In the genomic region with DNA sequence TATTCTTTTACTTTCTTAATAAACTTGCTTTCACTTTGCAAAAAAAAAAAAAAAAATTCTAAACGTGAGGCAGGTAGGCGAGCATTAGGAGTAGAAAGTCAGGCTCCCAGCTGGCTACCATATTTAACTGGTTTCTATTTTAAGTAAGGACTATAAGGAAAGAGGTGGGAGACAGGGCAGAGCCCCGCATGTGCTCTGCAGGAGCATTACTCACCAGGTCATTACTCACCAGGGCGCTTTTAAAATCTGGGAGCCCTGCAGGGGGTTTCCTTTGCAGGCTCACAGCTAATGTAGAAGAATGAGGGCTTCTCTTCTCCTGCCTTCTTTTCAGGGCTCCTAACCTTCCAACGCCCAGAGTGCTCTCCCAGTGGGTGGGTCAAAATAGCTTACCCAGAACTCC, we compare ENCODE assay signal across 11 cellular contexts. TPM values are rescaled to one million over a fixed set of nuclear protein-coding genes. Genes with fewer than 3 reads are reported as not detected.
DNase-seq lines count a peak whose midpoint lies in the region; ATAC-seq, FAIRE-seq and TF ChIP-seq lines count a peak whose summit lies in the region.
"Had no signal": no experiment of that assay in that cellular context is flagged by ENCODE, and none has a peak within 500 bp of the region (broad histone marks: within the 10 kb centered on the region; RNA-seq: fewer than 3 reads in every experiment).

No MANE protein-coding gene starts in this region.

- ATAC-seq in HepG2 (peak; percentile 50), right lobe of liver (no peak), GM21528 (IDR thresholded peaks at IDR 0.05; ENCODE audit: low FRiP score, unreplicated experiment) (no peak)

- no peaks in the 10 kb centered on the region for H4K20me1 ChIP-seq in HepG2 (ENCODE audit: insufficient read depth, low read length)

- POLR2A ChIA-PET in HepG2 (lab: Yijun Ruan, JAX): no interaction called here

- DNase-seq in HepG2 (ENCODE audit: low spot score) (no peak), right lobe of liver (no peak), RKO (ENCODE audit: low spot score) (peak; percentile 51), foreskin fibroblast (peak; percentile 67 to 80), hypothalamus (lab: John Stamatoyannopoulos, UW) (no peak), NCI-H2196 treated with DMSO at 0.1 percent for 48 hours (lab: John Stamatoyannopoulos, UW; ENCODE audit: unreplicated experiment) (no peak)
- no peak for DNase-seq in stimulated activated CD4-positive, alpha-beta T cell treated with anti-CD3 and anti-CD28 coated beads, Interleukin-4, amount 100 ng/mL, for 4 hours
- DNase-seq: activated T-cell treated with anti-CD3 and anti-CD28 coated beads, Interleukin-2, amount 50 U/mL, for 48 hours; midbrain had no signal

- TF ChIP-seq POLR2A in HepG2 (IDR thresholded peaks at IDR 0.05; ENCODE audit: insufficient read depth in 1 of 2, low read depth in 2 of 2, low read length in 2 of 2) (no peak), right lobe of liver (IDR thresholded peaks at IDR 0.05) (no peak)

- BruUV-seq in HepG2 (replicated peaks; lab: Mats Ljungman, UMichigan): no TSS peak

- H3K36me3 ChIP-seq in HepG2 (replicated peaks in 1 of 2; ENCODE audit: control insufficient read depth in 1 of 2, insufficient read depth in 2 of 2, low read length in 2 of 2) (no peaks in the 10 kb centered on the region), right lobe of liver (no peaks in the 10 kb centered on the region)

- H3K4me1 ChIP-seq in HepG2 (ENCODE audit: insufficient read depth, low read length) (peaks cover 21% of the 10 kb centered on the region), right lobe of liver (peaks cover 0 to 8% (median 0%) of the 10 kb centered on the region in 4 donors)

- peaks cover 0 to 6% of the 10 kb centered on the region in 2 experiments; a peak in 2 of 5 replicates for H3K27me3 ChIP-seq in HepG2 (ENCODE audit: control insufficient read depth in 1 of 2, insufficient read depth in 2 of 2, low read length in 2 of 2)
- no peaks in the 10 kb centered on the region for H3K27me3 ChIP-seq in right lobe of liver

- no peak for FAIRE-seq in HepG2 (lab: Jason Lieb, UNC)
- FAIRE-seq: endometrium had no signal

- H3K27ac ChIP-seq in HepG2 (ENCODE audit: extremely low read length, insufficient read depth, low read length) (no peak overlapping the region), right lobe of liver (no peak overlapping the region)

- H3K4me2 ChIP-seq in HepG2 (ENCODE audit: low read depth, low read length): peak overlapping the region; percentile 48

- CTCF ChIA-PET in HepG2 (lab: Yijun Ruan, JAX; ENCODE audit: low intra/inter-chr PET ratio, low total read pairs): no interaction called here

- no peak overlapping the region for H2AFZ ChIP-seq in HepG2 (ENCODE audit: low read length)

- H3K79me2 ChIP-seq in HepG2 (ENCODE audit: insufficient read depth, low read length): no peaks in the 10 kb centered on the region

- TF ChIP-seq CTCF in HepG2 (CRISPR knock-in tag; IDR thresholded peaks at IDR 0.05) (no peak), right lobe of liver (IDR thresholded peaks at IDR 0.05) (no peak), foreskin fibroblast (IDR thresholded peaks at IDR 0.05; ENCODE audit: low read depth, low read length) (no peak)

- no peak overlapping the region for H3K9ac ChIP-seq in HepG2 (ENCODE audit: insufficient read depth, low read depth, low read length)

- intact Hi-C loops in HepG2 (cut with micrococcal nuclease; ENCODE audit: unreplicated experiment) (no loop called here), right lobe of liver (cut with DNase I) (loop anchor here (5.0 to 10.0 kb wide), 2 partner anchors 103 to 391 kb away; no protein-coding TSS in a partner anchor)

- no peak for TF ChIP-seq RAD21 in HepG2 (CRISPR knock-in tag; IDR thresholded peaks at IDR 0.05)

- TF ChIP-seq EP300 in HepG2 (IDR thresholded peaks at IDR 0.05; ENCODE audit: low read depth in 2 of 2, low read length in 2 of 2): no peak
- no peak for TF ChIP-seq EP300 in HepG2 (CRISPR knock-in tag; IDR thresholded peaks at IDR 0.05; ENCODE audit: borderline replicate concordance)

- no peaks in the 10 kb centered on the region for H3K9me3 ChIP-seq in HepG2 (ENCODE audit: low read length)
- no peaks in the 10 kb centered on the region for H3K9me3 ChIP-seq in right lobe of liver

- H3K4me3 ChIP-seq in HepG2 (replicated peaks in 1 of 3; ENCODE audit: insufficient read depth in 1 of 3, low read depth in 2 of 3, low read length in 3 of 3): no peak overlapping the region
- no peak overlapping the region for H3K4me3 ChIP-seq in right lobe of liver
- H3K4me3 ChIP-seq in foreskin fibroblast (ENCODE audit: low read depth in 1 of 2, low read length in 2 of 2): no peak overlapping the region

- 2% methylated on average over 5 of the region's 5 CpGs for WGBS in HepG2 (ENCODE audit: low lambda C conversion rate)
- 62% methylated on average over 5 of the region's 5 CpGs for WGBS in right lobe of liver (ENCODE audit: insufficient coverage, low coverage, low lambda C conversion rate, missing lambda C conversion rate)

- in situ Hi-C loops in HepG2 (cut with HindIII; ENCODE audit: extremely low pct_ligation_motif_present, low pct_unique_long_range_greater_than_20kb): no loop called here

TF ChIP-seq in HepG2, 621 proteins besides CTCF, POLR2A, EP300 and RAD21 (continues in another document):
- no peak for TF ChIP-seq ZFX (CRISPR knock-in tag; IDR thresholded peaks at IDR 0.05; ENCODE audit: low read depth)
- TF ChIP-seq, protein P1, sequence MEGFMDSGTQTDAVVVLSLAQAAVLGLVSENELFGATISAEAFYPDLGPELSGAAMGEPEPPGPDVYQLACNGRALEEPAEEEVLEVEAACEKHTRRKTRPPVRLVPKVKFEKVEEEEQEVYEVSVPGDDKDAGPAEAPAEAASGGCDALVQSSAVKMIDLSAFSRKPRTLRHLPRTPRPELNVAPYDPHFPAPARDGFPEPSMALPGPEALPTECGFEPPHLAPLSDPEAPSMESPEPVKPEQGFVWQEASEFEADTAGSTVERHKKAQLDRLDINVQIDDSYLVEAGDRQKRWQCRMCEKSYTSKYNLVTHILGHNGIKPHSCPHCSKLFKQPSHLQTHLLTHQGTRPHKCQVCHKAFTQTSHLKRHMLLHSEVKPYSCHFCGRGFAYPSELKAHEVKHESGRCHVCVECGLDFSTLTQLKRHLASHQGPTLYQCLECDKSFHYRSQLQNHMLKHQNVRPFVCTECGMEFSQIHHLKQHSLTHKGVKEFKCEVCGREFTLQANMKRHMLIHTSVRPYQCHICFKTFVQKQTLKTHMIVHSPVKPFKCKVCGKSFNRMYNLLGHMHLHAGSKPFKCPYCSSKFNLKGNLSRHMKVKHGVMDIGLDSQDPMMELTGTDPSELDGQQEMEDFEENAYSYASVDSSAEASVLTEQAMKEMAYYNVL (CRISPR knock-in tag; IDR thresholded peaks at IDR 0.05; ENCODE audit: borderline replicate concordance): no peak

RNA-seq across cellular contexts. Expression of a gene that starts 14.0 kb away (rescaled TPM):
- 0.60 TPM in 2 replicates for total RNA-seq in HepG2 (2016; rRNA removed; fragmentation: Illumina TruSeq; extraction: Trizol)
- 0.09 and 0.20 TPM in 2 replicates for total RNA-seq in HepG2 (2016; cell fraction: cytosol; rRNA removed; fragmentation: Illumina TruSeq; extraction: Trizol; ENCODE audit: low read depth)
- 0.73 and 0.84 TPM in 2 replicates for total RNA-seq in HepG2 (2016; cell fraction: insoluble cytoplasmic fraction; rRNA removed; fragmentation: Illumina TruSeq; extraction: Trizol)
- 0.37 and 0.38 TPM in 2 replicates for total RNA-seq in HepG2 (2016; cell fraction: membrane; rRNA removed; fragmentation: Illumina TruSeq; extraction: Trizol)
- 1.8 TPM in 2 replicates for total RNA-seq in HepG2 (2016; cell fraction: nucleus; rRNA removed; fragmentation: Illumina TruSeq; extraction: Trizol)
- 0.09 and 0.14 TPM in 2 replicates for polyA plus RNA-seq in HepG2 (2011; rRNA removed)
- 0.04 and 0.05 TPM in 2 replicates for polyA plus RNA-seq in HepG2 (2011; cell fraction: cytosol; rRNA removed)
- polyA plus RNA-seq in HepG2 (2011; cell fraction: nucleus; rRNA removed): 0.26 and 0.66 TPM in 2 replicates
- polyA plus RNA-seq in HepG2 (2012): 0.05 and 0.24 TPM in 2 replicates
- polyA plus RNA-seq in HepG2 (2016; cell fraction: cytosol; fragmentation: Illumina TruSeq; extraction: Trizol; ENCODE audit: low read depth): 0.05 and 0.17 TPM in 2 replicates
- polyA plus RNA-seq in HepG2 (2016; cell fraction: insoluble cytoplasmic fraction; fragmentation: Illumina TruSeq; extraction: Trizol; ENCODE audit: low read depth): 0.32 and 0.46 TPM in 2 replicates
- polyA plus RNA-seq in HepG2 (2016; cell fraction: membrane; fragmentation: Illumina TruSeq; extraction: Trizol; ENCODE audit: low read depth): 0.15 and 0.17 TPM in 2 replicates
- 1.3 and 1.6 TPM in 2 replicates for polyA plus RNA-seq in HepG2 (2016; cell fraction: nucleus; fragmentation: Illumina TruSeq; extraction: Trizol; ENCODE audit: insufficient read depth, low read depth)
- 0.16 and 2.6 TPM in 2 replicates for polyA minus RNA-seq in HepG2 (2011; rRNA and poly(A)+ RNA removed; ENCODE audit: low replicate concordance)
- polyA minus RNA-seq in HepG2 (2011; cell fraction: cytosol; rRNA and poly(A)+ RNA removed): not detected in 2 replicates
- 0.25 and 0.77 TPM in 2 replicates for polyA minus RNA-seq in HepG2 (2011; cell fraction: nucleus; rRNA and poly(A)+ RNA removed)
- 1 to 10 TPM; 1.2 to 5.7 (median 2.9) TPM for total RNA-seq in right lobe of liver

RNA-seq across cellular contexts. Expression of a gene that starts 18.4 kb away (rescaled TPM):
- total RNA-seq in HepG2 (2016; rRNA removed; fragmentation: Illumina TruSeq; extraction: Trizol) (17.3 and 18.8 TPM in 2 replicates), right lobe of liver (10 to 100 TPM in 4 of 6 experiments, 1 to 10 TPM in 2; 5.8 to 13.6 (median 10.5) TPM)
- 3.9 and 4.3 TPM in 2 replicates for total RNA-seq in HepG2 (2016; cell fraction: cytosol; rRNA removed; fragmentation: Illumina TruSeq; extraction: Trizol; ENCODE audit: low read depth)
- 19.7 and 20.3 TPM in 2 replicates for total RNA-seq in HepG2 (2016; cell fraction: insoluble cytoplasmic fraction; rRNA removed; fragmentation: Illumina TruSeq; extraction: Trizol)
- total RNA-seq in HepG2 (2016; cell fraction: membrane; rRNA removed; fragmentation: Illumina TruSeq; extraction: Trizol): 5.0 and 5.4 TPM in 2 replicates
- 20.4 and 27.6 TPM in 2 replicates for total RNA-seq in HepG2 (2016; cell fraction: nucleus; rRNA removed; fragmentation: Illumina TruSeq; extraction: Trizol)
- polyA plus RNA-seq in HepG2 (2011; rRNA removed): 21.1 and 25.6 TPM in 2 replicates
- 15.1 and 22.4 TPM in 2 replicates for polyA plus RNA-seq in HepG2 (2011; cell fraction: cytosol; rRNA removed)
- polyA plus RNA-seq in HepG2 (2011; cell fraction: nucleus; rRNA removed): 71.7 and 82.4 TPM in 2 replicates
- 16.5 and 19.5 TPM in 2 replicates for polyA plus RNA-seq in HepG2 (2012)
- polyA plus RNA-seq in HepG2 (2016; cell fraction: cytosol; fragmentation: Illumina TruSeq; extraction: Trizol; ENCODE audit: low read depth): 1.7 and 2.2 TPM in 2 replicates
- polyA plus RNA-seq in HepG2 (2016; cell fraction: insoluble cytoplasmic fraction; fragmentation: Illumina TruSeq; extraction: Trizol; ENCODE audit: low read depth): 18.3 and 21.3 TPM in 2 replicates
- 3.5 and 3.9 TPM in 2 replicates for polyA plus RNA-seq in HepG2 (2016; cell fraction: membrane; fragmentation: Illumina TruSeq; extraction: Trizol; ENCODE audit: low read depth)
- 26.1 and 30.0 TPM in 2 replicates for polyA plus RNA-seq in HepG2 (2016; cell fraction: nucleus; fragmentation: Illumina TruSeq; extraction: Trizol; ENCODE audit: insufficient read depth, low read depth)
- 21.6 and 30.7 TPM in 2 replicates for polyA minus RNA-seq in HepG2 (2011; rRNA and poly(A)+ RNA removed; ENCODE audit: low replicate concordance)
- 6.5 and 8.3 TPM in 2 replicates for polyA minus RNA-seq in HepG2 (2011; cell fraction: cytosol; rRNA and poly(A)+ RNA removed)
- polyA minus RNA-seq in HepG2 (2011; cell fraction: nucleus; rRNA and poly(A)+ RNA removed): 54.1 and 63.2 TPM in 2 replicates

Comparison
In these comparisons a context has a peak if more than half of its experiments do, and no peak if none do; other contexts are left out.
1. DNase-seq: peak in RKO (single experiment) and foreskin fibroblast (2 of 2); none in HepG2 (single experiment), right lobe of liver (0 of 3), hypothalamus (0 of 51), stimulated activated CD4-positive, alpha-beta T cell treated with anti-CD3 and anti-CD28 coated beads, Interleukin-4, amount 100 ng/mL, for 4 hours (0 of 2) and NCI-H2196 treated with DMSO at 0.1 percent for 48 hours (single experiment).